8 cellular contexts compared by ENCODE assay signal in genomic region chr7:4744391-4745264, GRCh38. TPM values are rescaled to one million over a fixed set of nuclear protein-coding genes. Genes with fewer than 3 reads are reported as not detected.
A peak's percentile ranks its signal among the peaks of the same experiment; 100 is the strongest.
DNase-seq lines count a peak whose midpoint lies in the region; TF ChIP-seq lines count a peak whose summit lies in the region.

No MANE protein-coding gene starts in this region.

- no peaks in the 10 kb centered on the region for H3K9me3 ChIP-seq in osteoblast (ENCODE audit: low read depth, low read length)
- no peaks in the 10 kb centered on the region for H3K9me3 ChIP-seq in thyroid gland

- H3K27ac ChIP-seq in osteoblast (ENCODE audit: low read depth, low read length) (peak overlapping the region; percentile 99), thyroid gland (peak overlapping the region; percentile 95 to 99 (median 99))

- H3K4me1 ChIP-seq in osteoblast (ENCODE audit: insufficient read depth, low read length) (peaks cover 15% of the 10 kb centered on the region), thyroid gland (peaks cover 21 to 44% of the 10 kb centered on the region in 2 donors)

- intact Hi-C loops in thyroid gland (cut with DNase I) = no loop called here

- H3K4me1 Mint-ChIP-seq in activated naive CD8-positive, alpha-beta T cell (ENCODE audit: low read depth) = peaks cover 61% of the 10 kb centered on the region
- peaks cover 30% of the 10 kb centered on the region for H3K4me1 Mint-ChIP-seq in glutamatergic neuron (ENCODE audit: low read depth, unreplicated experiment)

- H3K36me3 Mint-ChIP-seq in activated naive CD8-positive, alpha-beta T cell = peaks cover 7% of the 10 kb centered on the region
- H3K36me3 Mint-ChIP-seq in glutamatergic neuron (ENCODE audit: unreplicated experiment) = no peaks in the 10 kb centered on the region

- peak overlapping the region; percentile 66 for H3K27ac Mint-ChIP-seq in activated naive CD8-positive, alpha-beta T cell
- H3K27ac Mint-ChIP-seq in glutamatergic neuron (ENCODE audit: unreplicated experiment) = peak overlapping the region; percentile 96

- no peak for TF ChIP-seq CTCF in glutamatergic neuron (IDR thresholded peaks at IDR 0.05; ENCODE audit: partially characterized antibody, unreplicated experiment)
- TF ChIP-seq CTCF in osteoblast (IDR thresholded peaks at IDR 0.05; ENCODE audit: extremely low read depth, low read depth, low read length) = no peak
- peak in 1 of 6 experiments; percentile 4 for TF ChIP-seq CTCF in thyroid gland (IDR thresholded peaks at IDR 0.05)

- 13 to 15% methylated on average over 27 to 31 of the region's 31 CpGs for WGBS in thyroid gland, 2 donors

- no peaks in the 10 kb centered on the region for H3K9me3 Mint-ChIP-seq in activated naive CD8-positive, alpha-beta T cell (ENCODE audit: low read depth)
- H3K9me3 Mint-ChIP-seq in glutamatergic neuron (ENCODE audit: unreplicated experiment) = peaks cover 3% of the 10 kb centered on the region

- peak overlapping the region; percentile 65 for H3K4me3 ChIP-seq in osteoblast (ENCODE audit: insufficient read depth, low read length)
- peak overlapping the region in 1 of 3 donors; percentile 11 for H3K4me3 ChIP-seq in thyroid gland (replicated peaks in 1 of 3)

- DNase-seq in EH (ENCODE audit: low read depth) (peak; percentile 100), GOT3 (lab: John Stamatoyannopoulos, UW) (peak; percentile 97), LHCN-M2 (ENCODE audit: low read depth) (peak; percentile 100), SK-MEL-5 (ENCODE audit: low read depth, low spot score) (peak; percentile 98), glutamatergic neuron (peak; percentile 98), osteoblast (ENCODE audit: insufficient read length, low spot score, missing footprints) (peak; percentile 99), thyroid gland (peak; percentile 100)

- H3K27me3 Mint-ChIP-seq in activated naive CD8-positive, alpha-beta T cell = no peaks in the 10 kb centered on the region
- H3K27me3 Mint-ChIP-seq in glutamatergic neuron (ENCODE audit: unreplicated experiment) = peaks cover 5% of the 10 kb centered on the region

- H3K79me2 ChIP-seq in osteoblast (ENCODE audit: insufficient read depth, low read length) = peaks cover 45% of the 10 kb centered on the region

- H3K36me3 ChIP-seq in osteoblast (ENCODE audit: insufficient read depth, low read length) (peaks cover 30% of the 10 kb centered on the region), thyroid gland (peaks cover 10 to 13% of the 10 kb centered on the region in 2 donors)

- peaks cover 1% of the 10 kb centered on the region for H4K20me1 ChIP-seq in osteoblast (ENCODE audit: insufficient read depth, low read length)

- H3K27me3 ChIP-seq in osteoblast (ENCODE audit: insufficient read depth, low read length) = no peaks in the 10 kb centered on the region
- H3K27me3 ChIP-seq in thyroid gland = no peaks in the 10 kb centered on the region

- TF ChIP-seq POLR2A in thyroid gland (IDR thresholded peaks at IDR 0.05) = peak in 1 of 2 donors; percentile 71

- H3K4me2 ChIP-seq in osteoblast (ENCODE audit: insufficient read depth, low read length) = peak overlapping the region; percentile 77

- in situ Hi-C loops in SK-MEL-5 (cut with HindIII; ENCODE audit: low pct_unique_long_range_greater_than_20kb, low sequenced_read_pairs) = no loop called here

- no peak overlapping the region for H2AFZ ChIP-seq in osteoblast (ENCODE audit: low read length)

- H3K4me3 Mint-ChIP-seq in activated naive CD8-positive, alpha-beta T cell = peak overlapping the region; percentile 82
- H3K4me3 Mint-ChIP-seq in glutamatergic neuron (ENCODE audit: unreplicated experiment) = peak overlapping the region; percentile 63

RNA-seq across cellular contexts. Expression of gene AP5Z1, which starts 30.8 kb away (rescaled TPM):
- total RNA-seq in LHCN-M2 (2014; rRNA removed) = 42.9 and 45.6 TPM in 2 replicates
- polyA plus RNA-seq in LHCN-M2 (2012) = 33.6 TPM
- total RNA-seq in SK-MEL-5 (2014; rRNA removed; shearing (Covaris generic)) = 80.4 and 85.1 TPM in 2 replicates
- 92.0 and 110 TPM in 2 replicates for polyA plus RNA-seq in SK-MEL-5 (2015; cell fraction: cytosol; rRNA removed)
- polyA plus RNA-seq in SK-MEL-5 (2015; cell fraction: nucleus; rRNA removed) = 463 and 572 TPM in 2 replicates
- total RNA-seq in glutamatergic neuron (ENCODE audit: unreplicated experiment) = 49.8 TPM
- 63.9 and 73.1 TPM in 2 replicates for total RNA-seq in osteoblast
- 10 to 100 TPM; 19.7 to 35.4 (median 25.4) TPM for total RNA-seq in thyroid gland
